In the genomic region with DNA sequence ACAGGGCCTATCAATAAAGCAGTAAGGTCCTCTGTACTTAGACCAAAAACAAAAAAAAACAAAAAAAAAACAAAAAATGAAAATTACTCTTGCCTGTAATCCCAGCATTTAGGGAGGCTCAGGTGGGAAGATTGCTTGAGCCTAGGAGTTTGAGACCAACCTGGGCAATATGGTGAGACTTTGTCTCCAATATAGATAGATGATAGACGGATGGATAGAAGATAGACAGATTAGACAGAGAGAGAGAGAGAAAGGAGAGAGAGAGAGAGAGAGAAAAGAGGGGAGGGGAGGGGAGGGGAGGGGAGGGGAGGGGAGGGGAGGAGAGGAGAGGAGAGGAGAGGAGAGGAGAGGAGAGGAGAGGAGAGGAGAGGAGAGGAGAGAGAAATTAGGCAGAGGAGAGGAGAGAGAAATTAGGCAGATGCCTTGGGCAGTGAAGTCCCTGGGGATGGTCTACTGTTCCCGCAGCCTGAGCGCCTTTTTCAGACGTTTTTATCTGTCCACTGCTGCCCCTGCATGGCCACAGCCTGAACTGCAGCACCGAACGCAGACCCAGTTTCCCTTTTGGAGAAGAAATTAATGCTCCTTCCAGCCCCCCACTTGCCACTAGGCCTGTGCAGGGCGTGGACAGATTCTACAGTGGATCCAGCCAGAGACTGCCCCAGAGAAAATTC, we compare ENCODE assay signal across 7 cellular contexts. TPM values are rescaled to one million over a fixed set of nuclear protein-coding genes. Genes with fewer than 3 reads are reported as not detected.
A peak's percentile ranks its signal among the peaks of the same experiment; 100 is the strongest.
DNase-seq lines count a peak whose midpoint lies in the region; ATAC-seq, FAIRE-seq and TF ChIP-seq lines count a peak whose summit lies in the region.

No MANE protein-coding gene starts in this region.

- H3K4me1 ChIP-seq in right atrium auricular region, result peaks cover 0 to 6% of the 10 kb centered on the region in 2 donors
- H3K4me1 ChIP-seq in sigmoid colon, result no peaks in the 10 kb centered on the region

- H3K4me3 ChIP-seq in right atrium auricular region, result no peak overlapping the region
- no peak overlapping the region for H3K4me3 ChIP-seq in sigmoid colon

- FAIRE-seq in GM12892 (lab: Jason Lieb, UNC), result peak; percentile 73

- H3K27ac ChIP-seq in right atrium auricular region, result no peak overlapping the region
- H3K27ac ChIP-seq in sigmoid colon, result peak overlapping the region in 1 of 4 donors; percentile 2

- no peak for TF ChIP-seq EP300 in sigmoid colon (IDR thresholded peaks at IDR 0.05)

- no peaks in the 10 kb centered on the region for H3K9me3 ChIP-seq in right atrium auricular region
- H3K9me3 ChIP-seq in sigmoid colon, result no peaks in the 10 kb centered on the region

- no peak for ATAC-seq in GM19328 (IDR thresholded peaks at IDR 0.05; ENCODE audit: unreplicated experiment)

- H3K27me3 ChIP-seq in right atrium auricular region (no peaks in the 10 kb centered on the region), sigmoid colon (no peaks in the 10 kb centered on the region)

- H3K36me3 ChIP-seq in right atrium auricular region (no peaks in the 10 kb centered on the region), sigmoid colon (no peaks in the 10 kb centered on the region)

- 2 to 8% methylated on average over 7 of the region's 7 CpGs for WGBS in sigmoid colon, 2 donors

- TF ChIP-seq POLR2A in GM12892 (IDR thresholded peaks at IDR 0.05; ENCODE audit: low read depth, low read length) (no peak), sigmoid colon (IDR thresholded peaks at IDR 0.05) (no peak)

- peak; percentile 64 for DNase-seq in GM12892 (ENCODE audit: insufficient read length)
- peak; percentile 70 for DNase-seq in NCI-H146 (lab: John Stamatoyannopoulos, UW)
- DNase-seq in T-helper 2 cell, result peak; percentile 50 to 77 (median 63)
- DNase-seq in amygdala (lab: John Stamatoyannopoulos, UW), result peak in 51 of 56 donors; percentile 3 to 84 (median 42)
- peak; percentile 72 for DNase-seq in right atrium auricular region (ENCODE audit: low spot score)
- peak; percentile 86 for DNase-seq in sigmoid colon

- TF ChIP-seq CTCF in right atrium auricular region (IDR thresholded peaks at IDR 0.05) (peak; percentile 82 to 88), sigmoid colon (IDR thresholded peaks at IDR 0.05) (peak; percentile 83 to 91 (median 88))

- intact Hi-C loops in sigmoid colon (cut with DNase I), result loop anchor here (2.0 to 5.0 kb wide), 3 partner anchors 27 to 295 kb away; no protein-coding TSS in a partner anchor

RNA-seq across cellular contexts. Expression of a gene that starts 9.8 kb away (rescaled TPM):
- 8.3 TPM for polyA plus RNA-seq in GM12892 (2012; ENCODE audit: missing spikeins)
- total RNA-seq in right atrium auricular region (1 to 10 TPM; 6.0 to 6.7 TPM), sigmoid colon (10 to 100 TPM in 3 of 4 donors, 1 to 10 TPM in 1; 7.9 to 13.8 (median 11.9) TPM)
- polyA plus RNA-seq in sigmoid colon, result 1 to 10 TPM; 6.2 to 6.7 (median 6.6) TPM

RNA-seq across cellular contexts. Expression of a gene that starts 10.0 kb away (rescaled TPM):
- 37.1 TPM for polyA plus RNA-seq in GM12892 (2012; ENCODE audit: missing spikeins)
- total RNA-seq in right atrium auricular region (1 to 10 TPM; 3.2 to 3.6 TPM), sigmoid colon (10 to 100 TPM in 2 of 4 donors, 1 to 10 TPM in 2; 7.6 to 23.5 (median 9.8) TPM)
- polyA plus RNA-seq in sigmoid colon, result 100 to 1,000 TPM in 1 of 3 donors, 10 to 100 TPM in 2; 26.4 to 266 (median 54.4) TPM

RNA-seq across cellular contexts. Expression of a gene that starts 28.4 kb away (rescaled TPM):
- polyA plus RNA-seq in GM12892 (2012; ENCODE audit: missing spikeins), result 51.9 TPM
- 10 to 100 TPM; 17.1 to 32.5 TPM for total RNA-seq in right atrium auricular region
- 10 to 100 TPM; 27.2 to 47.9 (median 38.9) TPM for total RNA-seq in sigmoid colon
- polyA plus RNA-seq in sigmoid colon, result 10 to 100 TPM; 49.8 to 67.3 (median 59.4) TPM

RNA-seq across cellular contexts. Expression of a gene that starts 48.8 kb away (rescaled TPM):
- polyA plus RNA-seq in GM12892 (2012; ENCODE audit: missing spikeins), result not detected
- 100 to 1,000 TPM in 1 of 2 donors, 10 to 100 TPM in 1; 93.3 to 592 TPM for total RNA-seq in right atrium auricular region
- total RNA-seq in sigmoid colon, result 1,000 to 10,000 TPM; 1,586 to 3,058 (median 2,656) TPM
- 100 to 1,000 TPM in 1 of 3 donors, 10 to 100 TPM in 1, 1 to 10 TPM in 1; 4.9 to 115 (median 45.0) TPM for polyA plus RNA-seq in sigmoid colon

RNA-seq across cellular contexts. Expression of a gene that starts 58.5 kb away (rescaled TPM):
- 14.4 TPM for polyA plus RNA-seq in GM12892 (2012; ENCODE audit: missing spikeins)
- total RNA-seq in right atrium auricular region, result 100 to 1,000 TPM in 1 of 2 donors, 10 to 100 TPM in 1; 83.6 to 126 TPM
- total RNA-seq in sigmoid colon, result 10 to 100 TPM; 74.5 to 93.5 (median 82.4) TPM
- 10 to 100 TPM; 60.7 to 75.8 (median 65.4) TPM for polyA plus RNA-seq in sigmoid colon
